1 cellular context compared by ENCODE assay signal in genomic region chr5:56464935-56465756, GRCh38.
TF ChIP-seq lines count a peak whose summit lies in the region.

No MANE protein-coding gene starts in this region.

TF ChIP-seq in HepG2, 621 proteins besides CTCF, POLR2A, EP300 and RAD21 (continued from another document and continues in another):
- TF ChIP-seq ZBED4 (CRISPR knock-in tag; IDR thresholded peaks at IDR 0.05; ENCODE audit: borderline replicate concordance) = no peak
- peak; percentile 80; the same call in 1 of the 2 replicates for TF ChIP-seq ZSCAN9 (CRISPR knock-in tag; IDR thresholded peaks at IDR 0.05; ENCODE audit: borderline replicate concordance)
- no peak for TF ChIP-seq CSRNP2 (CRISPR knock-in tag; conservative IDR thresholded peaks at IDR 0.05; ENCODE audit: low read depth)
- no peak for TF ChIP-seq TOPORS (CRISPR knock-in tag; IDR thresholded peaks at IDR 0.05)
- no peak for TF ChIP-seq SSRP1 (CRISPR knock-in tag; IDR thresholded peaks at IDR 0.05)
- TF ChIP-seq ZFY (CRISPR knock-in tag; IDR thresholded peaks at IDR 0.05) = no peak
- peak; percentile 66; the same call in 1 of the 2 replicates for TF ChIP-seq ZNF710 (CRISPR knock-in tag; IDR thresholded peaks at IDR 0.05; ENCODE audit: borderline replicate concordance)
- no peak for TF ChIP-seq ZNF296 (CRISPR knock-in tag; conservative IDR thresholded peaks at IDR 0.05)
- TF ChIP-seq ZNF253 (CRISPR knock-in tag; IDR thresholded peaks at IDR 0.05; ENCODE audit: borderline replicate concordance) = no peak
- no peak for TF ChIP-seq ZNF790 (CRISPR knock-in tag; IDR thresholded peaks at IDR 0.05; ENCODE audit: borderline replicate concordance)
- TF ChIP-seq CHD4 (IDR thresholded peaks at IDR 0.05; ENCODE audit: borderline replicate concordance, low read length) = no peak
- no peak for TF ChIP-seq ZUFSP (CRISPR knock-in tag; IDR thresholded peaks at IDR 0.05; ENCODE audit: borderline replicate concordance)
- no peak for TF ChIP-seq ZNF143 (CRISPR knock-in tag; IDR thresholded peaks at IDR 0.05)
- no peak for TF ChIP-seq DZIP1 (CRISPR knock-in tag; IDR thresholded peaks at IDR 0.05)
- no peak for TF ChIP-seq ZMAT3 (CRISPR knock-in tag; conservative IDR thresholded peaks at IDR 0.05)
- no peak for TF ChIP-seq FOXP1 (IDR thresholded peaks at IDR 0.05)
- peak; percentile 70; the same call in 1 of the 2 replicates for TF ChIP-seq FOXP1 (CRISPR knock-in tag; IDR thresholded peaks at IDR 0.05)
- TF ChIP-seq ZNF512 (CRISPR knock-in tag; IDR thresholded peaks at IDR 0.05) = no peak
- no peak for TF ChIP-seq PCBP1 (IDR thresholded peaks at IDR 0.05; ENCODE audit: borderline replicate concordance, low read depth, low read length)
- no peak for TF ChIP-seq CREB3 (CRISPR knock-in tag; IDR thresholded peaks at IDR 0.05)
- no peak for TF ChIP-seq ZZZ3 (CRISPR knock-in tag; IDR thresholded peaks at IDR 0.05; ENCODE audit: borderline replicate concordance)
- no peak for TF ChIP-seq PRDM10 (CRISPR knock-in tag; IDR thresholded peaks at IDR 0.05; ENCODE audit: low read depth)
- TF ChIP-seq ZNF616 (CRISPR knock-in tag; IDR thresholded peaks at IDR 0.05; ENCODE audit: low read depth) = no peak
- peak; percentile 31; the same call in 1 of the 2 replicates for TF ChIP-seq ZSCAN21 (CRISPR knock-in tag; IDR thresholded peaks at IDR 0.05; ENCODE audit: borderline replicate concordance)
- TF ChIP-seq ZNF496 (CRISPR knock-in tag; IDR thresholded peaks at IDR 0.05; ENCODE audit: insufficient replicate concordance) = no peak
- TF ChIP-seq MNT (IDR thresholded peaks at IDR 0.05) = no peak
- TF ChIP-seq HDAC2 (CRISPR knock-in tag; IDR thresholded peaks at IDR 0.05) = peak; percentile 91
- TF ChIP-seq ZNF644 (CRISPR knock-in tag; IDR thresholded peaks at IDR 0.05; ENCODE audit: low read depth) = peak; percentile 95
- TF ChIP-seq KDM5A (IDR thresholded peaks at IDR 0.05; ENCODE audit: borderline replicate concordance, low read length) = no peak
- TF ChIP-seq ZNF224 (CRISPR knock-in tag; IDR thresholded peaks at IDR 0.05) = no peak
- TF ChIP-seq GATAD1 (CRISPR knock-in tag; IDR thresholded peaks at IDR 0.05) = no peak
- no peak for TF ChIP-seq SMAD1 (CRISPR knock-in tag; IDR thresholded peaks at IDR 0.05; ENCODE audit: borderline replicate concordance, low read depth)
- TF ChIP-seq IRF2 (CRISPR knock-in tag; IDR thresholded peaks at IDR 0.05) = peak; percentile 71
- TF ChIP-seq ZNF24 (IDR thresholded peaks at IDR 0.05) = peak; percentile 7; the same call in 1 of the 2 replicates
